ENCODE assay signal across 22 cellular contexts in the genomic region with DNA sequence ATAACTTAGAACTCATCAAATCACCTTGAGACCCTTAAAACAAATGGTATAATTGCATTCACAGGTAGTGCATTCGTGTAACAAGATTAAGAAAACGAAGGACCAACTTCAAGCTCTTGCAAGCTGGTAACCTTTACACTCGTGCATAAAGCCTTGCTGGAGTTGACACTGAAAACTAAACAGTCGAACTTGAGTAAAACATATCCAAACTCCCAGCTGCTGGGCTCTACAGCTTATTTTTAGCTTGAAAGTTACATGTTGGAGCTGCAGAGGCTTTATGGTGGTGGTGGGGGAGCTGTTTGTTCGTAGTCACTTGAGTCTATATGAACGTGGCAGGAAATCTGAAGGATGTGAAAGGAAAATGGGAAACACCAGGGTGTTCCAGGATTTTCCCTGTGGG. TPM values are rescaled to one million over a fixed set of nuclear protein-coding genes. Genes with fewer than 3 reads are reported as not detected.
DNase-seq lines count a peak whose midpoint lies in the region; ATAC-seq and TF ChIP-seq lines count a peak whose summit lies in the region.
"Had no signal": no experiment of that assay in that cellular context is flagged by ENCODE, and none has a peak within 500 bp of the region (broad histone marks: within the 10 kb centered on the region; RNA-seq: fewer than 3 reads in every experiment).

No MANE protein-coding gene starts in this region.

- H3K4me1 Mint-ChIP-seq in CD8-positive, alpha-beta T cell (ENCODE audit: low read depth), result peaks cover 72% of the 10 kb centered on the region
- H3K4me1 Mint-ChIP-seq in H9, result peaks cover 44 to 61% of the 10 kb centered on the region in 2 experiments

- H3K9me3 Mint-ChIP-seq in CD8-positive, alpha-beta T cell, result no peaks in the 10 kb centered on the region
- H3K9me3 Mint-ChIP-seq in H9, result no peaks in the 10 kb centered on the region; a peak in 1 of 5 replicates
- H3K9me3 Mint-ChIP-seq: activated B cell treated with CpG ODN at 0.5 μM for 24 hours had no signal

- H3K56ac ChIP-seq in H9 (ENCODE audit: insufficient read length, low read depth, low read length), result no peak overlapping the region

- no peak overlapping the region for H4K91ac ChIP-seq in H9 (ENCODE audit: insufficient read length, low read depth, low read length)

- no peak for TF ChIP-seq EP300 in esophagus muscularis mucosa (IDR thresholded peaks at IDR 0.05)

- H3K9ac ChIP-seq in BLaER1 treated with 17β-estradiol and CSF1 and Interleukin-3, amounts not matched to agents 10 nM and 100 nM, result no peak overlapping the region
- peak overlapping the region; percentile 2 for H3K9ac ChIP-seq in rectal smooth muscle tissue (ENCODE audit: low read length)
- no peak overlapping the region for H3K9ac ChIP-seq in H9 (ENCODE audit: extremely low read depth, insufficient read length, low read length)

- peak overlapping the region; percentile 85 to 98 (median 93); a peak in 20 of 22 replicates for H3K4me2 ChIP-seq in BLaER1 treated with 17β-estradiol and CSF1 and Interleukin-3, amounts not matched to agents 10 nM and 100 nM
- no peak overlapping the region for H3K4me2 ChIP-seq in H9 (ENCODE audit: insufficient read depth, insufficient read length, low read length)

- no peak for TF ChIP-seq POLR2A in esophagus muscularis mucosa (IDR thresholded peaks at IDR 0.05; ENCODE audit: low read depth)

- H3K14ac ChIP-seq in H9 (ENCODE audit: insufficient read depth, low read length), result no peak overlapping the region

- peak overlapping the region; percentile 99 for H3K27ac Mint-ChIP-seq in CD8-positive, alpha-beta T cell
- no peak overlapping the region for H3K27ac Mint-ChIP-seq in H9

- no peak overlapping the region for H3K4me3 Mint-ChIP-seq in CD8-positive, alpha-beta T cell
- H3K4me3 Mint-ChIP-seq in H9, result no peak overlapping the region

- H2BK15ac ChIP-seq in H9 (ENCODE audit: low read depth, low read length), result no peak overlapping the region

- no peak for ATAC-seq in CD8-positive, alpha-beta T cell
- ATAC-seq in sciatic nerve (no peak), left ventricle myocardium superior (no peak)
- ATAC-seq: body of pancreas, right cardiac atrium, T-helper 17 cell had no signal

- H3K27me3 ChIP-seq in BLaER1 treated with 17β-estradiol and CSF1 and Interleukin-3, amounts not matched to agents 10 nM and 100 nM, result no peaks in the 10 kb centered on the region
- H3K27me3 ChIP-seq in CD8-positive, alpha-beta T cell (ENCODE audit: insufficient read depth, low read length), result no peaks in the 10 kb centered on the region
- H3K27me3 ChIP-seq in esophagus muscularis mucosa (no peaks in the 10 kb centered on the region), rectal smooth muscle tissue (ENCODE audit: control insufficient read depth, insufficient read depth, low read length) (no peaks in the 10 kb centered on the region), H9 (ENCODE audit: insufficient read depth, low read length) (no peaks in the 10 kb centered on the region)
- H3K27me3 ChIP-seq: BE2C, body of pancreas had no signal

- no peaks in the 10 kb centered on the region for H3K9me3 ChIP-seq in BLaER1 treated with 17β-estradiol and CSF1 and Interleukin-3, amounts not matched to agents 10 nM and 100 nM (replicated peaks in 1 of 11)
- no peaks in the 10 kb centered on the region for H3K9me3 ChIP-seq in CD8-positive, alpha-beta T cell (ENCODE audit: low read length)
- H3K9me3 ChIP-seq in esophagus muscularis mucosa, result no peaks in the 10 kb centered on the region
- no peaks in the 10 kb centered on the region for H3K9me3 ChIP-seq in H9 (ENCODE audit: control insufficient read depth, low read depth, low read length)
- H3K9me3 ChIP-seq: BE2C, body of pancreas, HAP-1 had no signal

- H3K23ac ChIP-seq in H9 (ENCODE audit: insufficient read length, low read depth, low read length), result no peak overlapping the region

- no peak overlapping the region for H4K8ac ChIP-seq in H9 (replicated peaks; ENCODE audit: insufficient read length, low read depth, low read length)

- H3T11ph ChIP-seq in H9 (ENCODE audit: low read length), result no peak overlapping the region

- peak overlapping the region in 2 of 11 experiments; percentile 99; a peak in 2 of 22 replicates for H3K27ac ChIP-seq in BLaER1 treated with 17β-estradiol and CSF1 and Interleukin-3, amounts not matched to agents 10 nM and 100 nM
- H3K27ac ChIP-seq in CD8-positive, alpha-beta T cell (ENCODE audit: low read depth, low read length), result no peak overlapping the region
- H3K27ac ChIP-seq in esophagus muscularis mucosa (replicated peaks in 1 of 4) (peak overlapping the region; percentile 93 to 98 (median 94)), rectal smooth muscle tissue (ENCODE audit: low read depth, low read length) (peak overlapping the region; percentile 99), H9 (ENCODE audit: insufficient read length, low read depth, low read length) (no peak overlapping the region)
- H3K27ac ChIP-seq: body of pancreas had no signal

- H2BK120ac ChIP-seq in H9 (ENCODE audit: low read depth, low read length, poor library complexity, severe bottlenecking), result no peak overlapping the region

- no peak overlapping the region for H2BK5ac ChIP-seq in H9 (ENCODE audit: insufficient read length, low read length)

- 46% methylated on average over 6 of the region's 6 CpGs for WGBS in esophagus muscularis mucosa
- no CpG with 5 or more reads among the region's 6 CpGs for WGBS in H9 (ENCODE audit: extremely low coverage, insufficient read length, low lambda C conversion rate)

- CTCF ChIA-PET in CD8-positive, alpha-beta T cell (lab: Charles Lee), result interaction anchor here (0.8 to 5.3 kb wide), 8 partner anchors 9 to 65 kb away, joined by 3 to 37 read pairs (median 4); no protein-coding TSS in a partner anchor

- H3K36me3 ChIP-seq in BLaER1 treated with 17β-estradiol and CSF1 and Interleukin-3, amounts not matched to agents 10 nM and 100 nM, result peaks cover 12 to 18% (median 15%) of the 10 kb centered on the region in 11 experiments
- H3K36me3 ChIP-seq in CD8-positive, alpha-beta T cell (ENCODE audit: insufficient read depth, low read length), result peaks cover 14% of the 10 kb centered on the region
- H3K36me3 ChIP-seq in esophagus muscularis mucosa (peaks cover 0 to 15% (median 11%) of the 10 kb centered on the region in 4 donors), rectal smooth muscle tissue (ENCODE audit: control insufficient read depth, insufficient read depth, low read length) (peaks cover 11% of the 10 kb centered on the region)

- no peak overlapping the region for H2BK12ac ChIP-seq in H9 (ENCODE audit: insufficient read length, low read depth, low read length)

- H2AFZ ChIP-seq in H9 (ENCODE audit: low read length), result no peak overlapping the region

- H3K23me2 ChIP-seq in H9 (ENCODE audit: insufficient read length, low read depth, low read length, poor library complexity, severe bottlenecking), result peaks cover 13% of the 10 kb centered on the region

- H2AK5ac ChIP-seq in H9 (ENCODE audit: insufficient read length, low read length), result no peak overlapping the region

- H3K4me1 ChIP-seq in BLaER1 treated with 17β-estradiol and CSF1 and Interleukin-3, amounts not matched to agents 10 nM and 100 nM, result peaks cover 61 to 89% (median 86%) of the 10 kb centered on the region in 10 experiments
- H3K4me1 ChIP-seq in CD8-positive, alpha-beta T cell (ENCODE audit: insufficient read depth, low read length), result peaks cover 60% of the 10 kb centered on the region
- H3K4me1 ChIP-seq in esophagus muscularis mucosa, result peaks cover 31 to 58% (median 56%) of the 10 kb centered on the region in 4 donors
- H3K4me1 ChIP-seq in rectal smooth muscle tissue (ENCODE audit: control insufficient read depth, insufficient read depth, low read length), result peaks cover 32% of the 10 kb centered on the region
- peaks cover 5% of the 10 kb centered on the region; the same call in 1 of the 2 replicates for H3K4me1 ChIP-seq in H9 (ENCODE audit: insufficient read depth, low read length)

- no peak overlapping the region for H3K4me3 ChIP-seq in BLaER1 treated with 17β-estradiol and CSF1 and Interleukin-3, amounts not matched to agents 10 nM and 100 nM
- H3K4me3 ChIP-seq in CD8-positive, alpha-beta T cell (ENCODE audit: low read depth, low read length), result no peak overlapping the region
- no peak overlapping the region for H3K4me3 ChIP-seq in esophagus muscularis mucosa
- H3K4me3 ChIP-seq in rectal smooth muscle tissue (ENCODE audit: low read length), result no peak overlapping the region
- H3K4me3 ChIP-seq: body of pancreas, HAP-1 had no signal

- H3K18ac ChIP-seq in H9 (ENCODE audit: insufficient read length, low read depth, low read length), result no peak overlapping the region

- H4K20me1 ChIP-seq in BLaER1 treated with 17β-estradiol and CSF1 and Interleukin-3, amounts not matched to agents 10 nM and 100 nM, result peaks cover 16 to 21% (median 20%) of the 10 kb centered on the region in 11 experiments
- H4K20me1 ChIP-seq in H9 (ENCODE audit: control insufficient read depth, insufficient read depth, insufficient read length), result no peaks in the 10 kb centered on the region

- no peak for TF ChIP-seq CTCF in CD8-positive, alpha-beta T cell (IDR thresholded peaks at IDR 0.05)
- no peak for TF ChIP-seq CTCF in esophagus muscularis mucosa (IDR thresholded peaks at IDR 0.05)
- TF ChIP-seq CTCF in H9 (conservative IDR thresholded peaks at IDR 0.05), result no peak

- DNase-seq in CD8-positive, alpha-beta T cell, result no peak
- DNase-seq in esophagus muscularis mucosa (ENCODE audit: extremely low spot score) (no peak), sciatic nerve (ENCODE audit: low spot score) (no peak), left ventricle myocardium superior (no peak), H9 (no peak)
- DNase-seq: activated B cell treated with CpG ODN at 0.5 μM for 24 hours, BE2C, body of pancreas, cortex of kidney, foreskin fibroblast, GDM1, Kasumi-1, kidney glomerular epithelial cell, NCI-H1092, NCI-H2107, NCI-H526, occipital lobe, right cardiac atrium, T-helper 17 cell had no signal

- no peaks in the 10 kb centered on the region for H3K27me3 Mint-ChIP-seq in CD8-positive, alpha-beta T cell (ENCODE audit: low read depth)
- no peaks in the 10 kb centered on the region; the same call in 1 of the 2 replicates for H3K27me3 Mint-ChIP-seq in H9 (ENCODE audit: low read depth)
- H3K27me3 Mint-ChIP-seq: T-helper 17 cell had no signal

- H3K79me2 ChIP-seq in H9 (ENCODE audit: insufficient read depth, low read length), result peaks cover 5% of the 10 kb centered on the region; the same call in 1 of the 2 replicates

- intact Hi-C loops in CD8-positive, alpha-beta T cell (cut with DNase I, micrococcal nuclease), result loop anchor here (5.0 kb wide), 4 partner anchors 37 to 1962 kb away; a partner anchor contains a TSS
- intact Hi-C loops in esophagus muscularis mucosa (cut with DNase I) (no loop called here), sciatic nerve (cut with DNase I) (no loop called here), left ventricle myocardium superior (cut with micrococcal nuclease) (no loop called here)

- H4K5ac ChIP-seq in H9 (ENCODE audit: insufficient read length, low read depth, low read length), result no peak overlapping the region

- H2BK20ac ChIP-seq in H9 (ENCODE audit: low read depth, low read length, poor library complexity, severe bottlenecking), result no peak overlapping the region

- H3K4ac ChIP-seq in H9 (ENCODE audit: low read depth, low read length), result no peak overlapping the region

- POLR2A ChIA-PET in CD8-positive, alpha-beta T cell (lab: Charles Lee), result interaction anchor here (1.6 to 4.1 kb wide), 4 partner anchors 11 to 23 kb away, joined by 5 to 54 read pairs (median 34); no protein-coding TSS in a partner anchor

- H3K79me1 ChIP-seq in H9 (ENCODE audit: insufficient read depth, low read depth, low read length, poor library complexity, severe bottlenecking), result peaks cover 3% of the 10 kb centered on the region

- peaks cover 17% of the 10 kb centered on the region for H3K36me3 Mint-ChIP-seq in CD8-positive, alpha-beta T cell
- H3K36me3 Mint-ChIP-seq in H9 (ENCODE audit: insufficient read depth in 1 of 3, low read depth in 3 of 3), result peaks cover 13 to 18% (median 18%) of the 10 kb centered on the region in 3 experiments

RNA-seq across cellular contexts. Expression of a gene that starts 2.7 kb away (rescaled TPM):
- 100 to 1,000 TPM; 220 to 224 TPM for total RNA-seq in CD8-positive, alpha-beta T cell
- total RNA-seq in esophagus muscularis mucosa, result 100 to 1,000 TPM; 361 to 536 (median 485) TPM
- total RNA-seq in sciatic nerve, result 264 TPM
- 182 TPM for total RNA-seq in left ventricle myocardium superior
- total RNA-seq in H9 (2021), result 366 and 367 TPM in 2 replicates

Comparison
In these comparisons a context has a peak if more than half of its experiments do, and no peak if none do; other contexts are left out.
1. H3K27ac ChIP-seq: peak in esophagus muscularis mucosa (4 of 4) and rectal smooth muscle tissue (single experiment); none in CD8-positive, alpha-beta T cell (single experiment) and H9 (single experiment).
2. intact Hi-C loops: an anchor here in CD8-positive, alpha-beta T cell (5.0 kb wide); none called in esophagus muscularis mucosa, sciatic nerve and left ventricle myocardium superior.